ENCODE assay signal across 8 cellular contexts in genomic region chr4:162163892-162164759, GRCh38. TPM values are rescaled to one million over a fixed set of nuclear protein-coding genes. Genes with fewer than 3 reads are reported as not detected.
A peak's percentile ranks its signal among the peaks of the same experiment; 100 is the strongest.
DNase-seq lines count a peak whose midpoint lies in the region; ATAC-seq and TF ChIP-seq lines count a peak whose summit lies in the region.

FSTL5 (minus strand) TSS chr4:162164000; CDS start chr4:162111396, 52,604 bp downstream.

- H3K27ac ChIP-seq in 22Rv1 (peak within 1 kb of the TSS; percentile 73), vagina (no peak within 1 kb of the TSS)

- peaks cover 2% of the 10 kb centered on the region for H3K4me1 Mint-ChIP-seq in activated naive CD4-positive, alpha-beta T cell treated with anti-CD3 and anti-CD28 coated beads, Interleukin-2, amount 10 ng/mL, durations not matched to agents 7 days and 5 days

- no peaks in the 10 kb centered on the region for H3K27me3 ChIP-seq in vagina

- H3K4me3 Mint-ChIP-seq in activated naive CD4-positive, alpha-beta T cell treated with anti-CD3 and anti-CD28 coated beads, Interleukin-2, amount 10 ng/mL, durations not matched to agents 7 days and 5 days, result no peak within 1 kb of the TSS

- peaks cover 7% of the 10 kb centered on the region for H3K4me1 ChIP-seq in vagina

- TF ChIP-seq POLR2A in vagina (IDR thresholded peaks at IDR 0.05), result no peak

- peak; percentile 79 for DNase-seq in NCI-H510A treated with DMSO at 0.1 percent for 48 hours (lab: John Stamatoyannopoulos, UW)
- DNase-seq in activated naive CD4-positive, alpha-beta T cell treated with anti-CD3 and anti-CD28 coated beads, Interleukin-2, amount 10 ng/mL, durations not matched to agents 7 days and 5 days, result peak; percentile 53
- peak; percentile 69 to 95 (median 88) for DNase-seq in head of caudate nucleus
- peak; percentile 24 for DNase-seq in omental fat pad (ENCODE audit: low spot score)
- no peak for DNase-seq in vagina (ENCODE audit: extremely low spot score in 2 of 2)

- TF ChIP-seq CTCF in 22Rv1 (IDR thresholded peaks at IDR 0.05) (peak; percentile 32), omental fat pad (IDR thresholded peaks at IDR 0.05) (no peak), vagina (IDR thresholded peaks at IDR 0.05) (no peak)

- H3K9me3 Mint-ChIP-seq in activated naive CD4-positive, alpha-beta T cell treated with anti-CD3 and anti-CD28 coated beads, Interleukin-2, amount 10 ng/mL, durations not matched to agents 7 days and 5 days, result no peaks in the 10 kb centered on the region

- peak within 1 kb of the TSS; percentile 20 to 34 for H3K4me3 ChIP-seq in vagina

- intact Hi-C loops in head of caudate nucleus (cut with DNase I), result no loop called here
- intact Hi-C loops in vagina (cut with DNase I), result no loop called here

- peak; percentile 92 for ATAC-seq in GM18502 (IDR thresholded peaks at IDR 0.05; ENCODE audit: poor library complexity, unreplicated experiment)
- peak; percentile 90 for ATAC-seq in HG02885 (IDR thresholded peaks at IDR 0.05; ENCODE audit: poor library complexity, unreplicated experiment)
- peak; percentile 73 for ATAC-seq in omental fat pad (ENCODE audit: low FRiP score)

- H3K36me3 Mint-ChIP-seq in activated naive CD4-positive, alpha-beta T cell treated with anti-CD3 and anti-CD28 coated beads, Interleukin-2, amount 10 ng/mL, durations not matched to agents 7 days and 5 days, result no peaks in the 10 kb centered on the region

- no peaks in the 10 kb centered on the region for H3K9me3 ChIP-seq in vagina

- peaks cover 5% of the 10 kb centered on the region for H3K27me3 Mint-ChIP-seq in activated naive CD4-positive, alpha-beta T cell treated with anti-CD3 and anti-CD28 coated beads, Interleukin-2, amount 10 ng/mL, durations not matched to agents 7 days and 5 days

- H3K36me3 ChIP-seq in vagina, result no peaks in the 10 kb centered on the region

- CTCF ChIA-PET in activated naive CD4-positive, alpha-beta T cell treated with anti-CD3 and anti-CD28 coated beads, Interleukin-2, amount 10 ng/mL, durations not matched to agents 7 days and 5 days (lab: Charles Lee), result no interaction called here

- H3K27ac Mint-ChIP-seq in activated naive CD4-positive, alpha-beta T cell treated with anti-CD3 and anti-CD28 coated beads, Interleukin-2, amount 10 ng/mL, durations not matched to agents 7 days and 5 days, result no peak within 1 kb of the TSS

RNA-seq across cellular contexts. Expression of gene FSTL5, which starts in this region (rescaled TPM):
- total RNA-seq in omental fat pad (not detected), vagina (0.74 TPM)

Comparison
In these comparisons a context has a peak if more than half of its experiments do, and no peak if none do; other contexts are left out.
1. Peak in DNase-seq and ATAC-seq in omental fat pad; RNA of the gene not detected or under 1 TPM.
2. DNase-seq: peak in NCI-H510A treated with DMSO at 0.1 percent for 48 hours (single experiment), activated naive CD4-positive, alpha-beta T cell treated with anti-CD3 and anti-CD28 coated beads, Interleukin-2, amount 10 ng/mL, durations not matched to agents 7 days and 5 days (single experiment) and head of caudate nucleus (42 of 42); none in vagina (0 of 2).
3. Peak in every context shown above with its lines, with median percentiles within 50 percentile points of each other: ATAC-seq.